8 cellular contexts compared by ENCODE assay signal in genomic region chr9:95516736-95517558, GRCh38. TPM values are rescaled to one million over a fixed set of nuclear protein-coding genes. Genes with fewer than 3 reads are reported as not detected.
DNase-seq lines count a peak whose midpoint lies in the region; ATAC-seq and TF ChIP-seq lines count a peak whose summit lies in the region.

PTCH1 (minus strand) TSS chr9:95516971.

- peak within 1 kb of the TSS; percentile 85 for H2AFZ ChIP-seq in osteoblast (ENCODE audit: low read length)

- TF ChIP-seq POLR2A in heart left ventricle (IDR thresholded peaks at IDR 0.05) = no peak

- peak within 1 kb of the TSS; percentile 93 for H3K4me2 ChIP-seq in osteoblast (ENCODE audit: insufficient read depth, low read length)

- DNase-seq in ELR (ENCODE audit: low read depth) (peak; percentile 46), NT2/D1 (ENCODE audit: low read depth, low spot score) (no peak), heart left ventricle (peak in 4 of 5 donors; percentile 36 to 51 (median 44)), osteoblast (ENCODE audit: insufficient read length, low spot score, missing footprints) (peak; percentile 87), GOT3 (lab: John Stamatoyannopoulos, UW) (no peak)
- DNase-seq in activated naive CD8-positive, alpha-beta T cell treated with anti-CD3 and anti-CD28 coated beads for 36 hours = peak; percentile 50

- peak within 1 kb of the TSS; percentile 88 for H3K27ac Mint-ChIP-seq in activated naive CD8-positive, alpha-beta T cell treated with anti-CD3 and anti-CD28 coated beads for 36 hours

- peaks cover 27% of the 10 kb centered on the region for H3K4me1 Mint-ChIP-seq in activated naive CD8-positive, alpha-beta T cell treated with anti-CD3 and anti-CD28 coated beads for 36 hours

- H3K79me2 ChIP-seq in osteoblast (ENCODE audit: insufficient read depth, low read length) = no peaks in the 10 kb centered on the region

- H3K36me3 ChIP-seq in NT2/D1 (ENCODE audit: insufficient read depth, insufficient read length, low read length) = no peaks in the 10 kb centered on the region
- H3K36me3 ChIP-seq in heart left ventricle = no peaks in the 10 kb centered on the region
- no peaks in the 10 kb centered on the region for H3K36me3 ChIP-seq in osteoblast (ENCODE audit: insufficient read depth, low read length)

- WGBS in heart left ventricle, 4 donors = 2 to 5% (median 4%) methylated on average over 52 to 64 of the region's 64 CpGs

- H3K27ac ChIP-seq in heart left ventricle (peak within 1 kb of the TSS in 6 of 12 donors; percentile 25 to 64 (median 38)), osteoblast (ENCODE audit: low read depth, low read length) (no peak within 1 kb of the TSS)

- intact Hi-C loops in heart left ventricle (cut with DNase I) = loop anchor here in 5 of 10 donors (5.0 to 10.0 kb wide), 5 partner anchors 62 to 358 kb away; partner anchors contain the start of gene ERCC6L2 (in 2 of the 5)

- ATAC-seq in heart left ventricle = peak; percentile 62 to 81 (median 72)
- no peak for ATAC-seq in GM21576 (IDR thresholded peaks at IDR 0.05; ENCODE audit: unreplicated experiment)
- no peak for ATAC-seq in GM18517 (IDR thresholded peaks at IDR 0.05; ENCODE audit: unreplicated experiment)

- H3K27me3 ChIP-seq in NT2/D1 (ENCODE audit: insufficient read depth, insufficient read length) (peaks cover 47% of the 10 kb centered on the region), heart left ventricle (peaks cover 0 to 34% (median 0%) of the 10 kb centered on the region in 9 donors), osteoblast (ENCODE audit: insufficient read depth, low read length) (peaks cover 13% of the 10 kb centered on the region)

- peak within 1 kb of the TSS; percentile 83 for H3K9ac ChIP-seq in NT2/D1 (ENCODE audit: insufficient read length, low read depth)

- TF ChIP-seq CTCF in heart left ventricle (IDR thresholded peaks at IDR 0.05) (peak in 1 of 12 donors; percentile 10), osteoblast (IDR thresholded peaks at IDR 0.05; ENCODE audit: extremely low read depth, low read depth, low read length) (no peak)

- H3K4me1 ChIP-seq in NT2/D1 (ENCODE audit: insufficient read depth, insufficient read length) (peaks cover 11% of the 10 kb centered on the region), heart left ventricle (peaks cover 3 to 29% (median 14%) of the 10 kb centered on the region in 12 donors), osteoblast (ENCODE audit: insufficient read depth, low read length) (peaks cover 16% of the 10 kb centered on the region)

- peaks cover 20% of the 10 kb centered on the region for H3K36me3 Mint-ChIP-seq in activated naive CD8-positive, alpha-beta T cell treated with anti-CD3 and anti-CD28 coated beads for 36 hours

- H4K20me1 ChIP-seq in osteoblast (ENCODE audit: insufficient read depth, low read length) = no peaks in the 10 kb centered on the region

- peak within 1 kb of the TSS; percentile 93 for H3K4me3 Mint-ChIP-seq in activated naive CD8-positive, alpha-beta T cell treated with anti-CD3 and anti-CD28 coated beads for 36 hours

- H3K4me3 ChIP-seq in NT2/D1 (ENCODE audit: insufficient read length, low read depth) (peak within 1 kb of the TSS; percentile 73), heart left ventricle (peak within 1 kb of the TSS; percentile 28 to 70 (median 60)), osteoblast (ENCODE audit: insufficient read depth, low read length) (peak within 1 kb of the TSS; percentile 73)

- peaks cover 20% of the 10 kb centered on the region for H3K27me3 Mint-ChIP-seq in activated naive CD8-positive, alpha-beta T cell treated with anti-CD3 and anti-CD28 coated beads for 36 hours

- H3K9me3 ChIP-seq in NT2/D1 (ENCODE audit: insufficient read depth, low read length) = peaks cover 32% of the 10 kb centered on the region
- H3K9me3 ChIP-seq in heart left ventricle = no peaks in the 10 kb centered on the region
- no peaks in the 10 kb centered on the region for H3K9me3 ChIP-seq in osteoblast (ENCODE audit: low read depth, low read length)

- peaks cover 16% of the 10 kb centered on the region for H3K9me3 Mint-ChIP-seq in activated naive CD8-positive, alpha-beta T cell treated with anti-CD3 and anti-CD28 coated beads for 36 hours

RNA-seq across cellular contexts. Expression of gene PTCH1, which starts in this region (rescaled TPM):
- total RNA-seq in activated naive CD8-positive, alpha-beta T cell treated with anti-CD3 and anti-CD28 coated beads for 36 hours = 1 to 10 TPM; 4.8 to 6.1 TPM
- total RNA-seq in heart left ventricle = 10 to 100 TPM in 2 of 9 donors, 1 to 10 TPM in 7; 2.9 to 15.2 (median 6.6) TPM
- polyA plus RNA-seq in heart left ventricle = 1 to 10 TPM; 2.2 to 3.8 TPM
- 3.3 and 7.7 TPM in 2 replicates for total RNA-seq in osteoblast

Comparison
In these comparisons a context has a peak if more than half of its experiments do, and no peak if none do; other contexts are left out.
1. DNase-seq: peak in ELR (single experiment), activated naive CD8-positive, alpha-beta T cell treated with anti-CD3 and anti-CD28 coated beads for 36 hours (single experiment), heart left ventricle (4 of 5) and osteoblast (single experiment); none in NT2/D1 (single experiment) and GOT3 (single experiment).
2. ATAC-seq: peak in heart left ventricle (4 of 4); none in GM21576 (single experiment) and GM18517 (single experiment).
3. Peak in every context shown above with its lines, with median percentiles within 50 percentile points of each other: H3K4me3 ChIP-seq.